ENCODE assay signal across 8 cellular contexts in the genomic region with DNA sequence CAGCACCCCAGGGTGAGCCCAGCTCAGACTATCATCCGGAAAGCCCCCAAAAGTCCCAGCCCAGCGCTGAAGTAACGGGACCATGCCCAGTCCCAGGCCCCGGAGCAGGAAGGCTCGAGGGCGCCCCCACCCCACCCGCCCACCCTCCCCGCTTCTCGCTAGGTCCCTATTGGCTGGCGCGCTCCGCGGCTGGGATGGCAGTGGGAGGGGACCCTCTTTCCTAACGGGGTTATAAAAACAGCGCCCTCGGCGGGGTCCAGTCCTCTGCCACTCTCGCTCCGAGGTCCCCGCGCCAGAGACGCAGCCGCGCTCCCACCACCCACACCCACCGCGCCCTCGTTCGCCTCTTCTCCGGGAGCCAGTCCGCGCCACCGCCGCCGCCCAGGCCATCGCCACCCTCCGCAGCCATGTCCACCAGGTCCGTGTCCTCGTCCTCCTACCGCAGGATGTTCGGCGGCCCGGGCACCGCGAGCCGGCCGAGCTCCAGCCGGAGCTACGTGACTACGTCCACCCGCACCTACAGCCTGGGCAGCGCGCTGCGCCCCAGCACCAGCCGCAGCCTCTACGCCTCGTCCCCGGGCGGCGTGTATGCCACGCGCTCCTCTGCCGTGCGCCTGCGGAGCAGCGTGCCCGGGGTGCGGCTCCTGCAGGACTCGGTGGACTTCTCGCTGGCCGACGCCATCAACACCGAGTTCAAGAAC. TPM values are rescaled to one million over a fixed set of nuclear protein-coding genes. Genes with fewer than 3 reads are reported as not detected.
DNase-seq lines count a peak whose midpoint lies in the region; ATAC-seq and TF ChIP-seq lines count a peak whose summit lies in the region.

No MANE protein-coding gene starts in this region.

- peak; percentile 14 for ATAC-seq in GM21786 (IDR thresholded peaks at IDR 0.05; ENCODE audit: unreplicated experiment)
- peak; percentile 34 for ATAC-seq in stimulated activated naive CD8-positive, alpha-beta T cell treated with anti-CD3 and anti-CD28 coated beads, Interleukin-15, amount 100 ng/mL, for 72 hours

- peak overlapping the region; percentile 98 for H3K4me3 ChIP-seq in NT2/D1 (ENCODE audit: insufficient read length, low read depth)
- peak overlapping the region; percentile 53 to 94 (median 70) for H3K4me3 ChIP-seq in esophagus squamous epithelium

- peaks cover 47% of the 10 kb centered on the region for H3K36me3 ChIP-seq in NT2/D1 (ENCODE audit: insufficient read depth, insufficient read length, low read length)
- peaks cover 0 to 21% (median 7%) of the 10 kb centered on the region in 3 donors for H3K36me3 ChIP-seq in esophagus squamous epithelium

- DNase-seq in COLO829 (ENCODE audit: low spot score) (peak; percentile 63), NT2/D1 (ENCODE audit: low read depth, low spot score) (no peak), esophagus squamous epithelium (lab: John Stamatoyannopoulos, UW) (peak; percentile 65), nephron progenitor cell (peak; percentile 74), cortex of kidney (lab: John Stamatoyannopoulos, UW) (no peak)
- DNase-seq in activated T-cell treated with anti-CD3 and anti-CD28 coated beads, Interleukin-2, amount 50 U/mL, for 24 hours = peak; percentile 73
- DNase-seq in stimulated activated naive CD8-positive, alpha-beta T cell treated with anti-CD3 and anti-CD28 coated beads, Interleukin-15, amount 100 ng/mL, for 72 hours = peak; percentile 75 to 81

- peak overlapping the region; percentile 85 for H3K4me3 Mint-ChIP-seq in activated T-cell treated with anti-CD3 and anti-CD28 coated beads, Interleukin-2, amount 50 U/mL, for 24 hours
- peak overlapping the region; percentile 94 for H3K4me3 Mint-ChIP-seq in nephron progenitor cell
- H3K4me3 Mint-ChIP-seq in stimulated activated naive CD8-positive, alpha-beta T cell treated with anti-CD3 and anti-CD28 coated beads, Interleukin-15, amount 100 ng/mL, for 72 hours = peak overlapping the region; percentile 93 to 94

- no peak for TF ChIP-seq CTCF in esophagus squamous epithelium (IDR thresholded peaks at IDR 0.05)
- no peak for TF ChIP-seq CTCF in nephron progenitor cell (IDR thresholded peaks at IDR 0.05)

- H3K36me3 Mint-ChIP-seq in activated T-cell treated with anti-CD3 and anti-CD28 coated beads, Interleukin-2, amount 50 U/mL, for 24 hours (ENCODE audit: low read depth) = peaks cover 50% of the 10 kb centered on the region
- peaks cover 32% of the 10 kb centered on the region for H3K36me3 Mint-ChIP-seq in nephron progenitor cell (ENCODE audit: low read depth)

- peaks cover 74% of the 10 kb centered on the region for H3K4me1 Mint-ChIP-seq in activated T-cell treated with anti-CD3 and anti-CD28 coated beads, Interleukin-2, amount 50 U/mL, for 24 hours (ENCODE audit: low read depth)
- H3K4me1 Mint-ChIP-seq in nephron progenitor cell = peaks cover 39% of the 10 kb centered on the region
- peaks cover 43% of the 10 kb centered on the region for H3K4me1 Mint-ChIP-seq in stimulated activated naive CD8-positive, alpha-beta T cell treated with anti-CD3 and anti-CD28 coated beads, Interleukin-15, amount 100 ng/mL, for 72 hours

- H3K27ac Mint-ChIP-seq in activated T-cell treated with anti-CD3 and anti-CD28 coated beads, Interleukin-2, amount 50 U/mL, for 24 hours = peak overlapping the region; percentile 91
- peak overlapping the region; percentile 98 for H3K27ac Mint-ChIP-seq in nephron progenitor cell
- peak overlapping the region; percentile 95 to 99 for H3K27ac Mint-ChIP-seq in stimulated activated naive CD8-positive, alpha-beta T cell treated with anti-CD3 and anti-CD28 coated beads, Interleukin-15, amount 100 ng/mL, for 72 hours

- H3K27me3 ChIP-seq in NT2/D1 (ENCODE audit: insufficient read depth, insufficient read length) (no peaks in the 10 kb centered on the region), esophagus squamous epithelium (peaks cover 0 to 45% (median 2%) of the 10 kb centered on the region in 4 donors)

- no peaks in the 10 kb centered on the region for H3K9me3 ChIP-seq in NT2/D1 (ENCODE audit: insufficient read depth, low read length)
- H3K9me3 ChIP-seq in esophagus squamous epithelium = no peaks in the 10 kb centered on the region

- WGBS in esophagus squamous epithelium, 2 donors = 0% methylated on average over 1 of the region's 72 CpGs; no CpG with 5 or more reads in 1 of the 2 donors

- intact Hi-C loops in esophagus squamous epithelium (cut with DNase I) = no loop called here

- H3K4me1 ChIP-seq in NT2/D1 (ENCODE audit: insufficient read depth, insufficient read length) (peaks cover 5% of the 10 kb centered on the region), esophagus squamous epithelium (peaks cover 0 to 83% (median 24%) of the 10 kb centered on the region in 3 donors)

- H3K27me3 Mint-ChIP-seq in activated T-cell treated with anti-CD3 and anti-CD28 coated beads, Interleukin-2, amount 50 U/mL, for 24 hours = no peaks in the 10 kb centered on the region
- peaks cover 16% of the 10 kb centered on the region for H3K27me3 Mint-ChIP-seq in nephron progenitor cell (ENCODE audit: low read depth, poor library complexity)
- no peaks in the 10 kb centered on the region for H3K27me3 Mint-ChIP-seq in stimulated activated naive CD8-positive, alpha-beta T cell treated with anti-CD3 and anti-CD28 coated beads, Interleukin-15, amount 100 ng/mL, for 72 hours

- no peaks in the 10 kb centered on the region for H3K9me3 Mint-ChIP-seq in activated T-cell treated with anti-CD3 and anti-CD28 coated beads, Interleukin-2, amount 50 U/mL, for 24 hours
- H3K9me3 Mint-ChIP-seq in nephron progenitor cell = no peaks in the 10 kb centered on the region
- H3K9me3 Mint-ChIP-seq in stimulated activated naive CD8-positive, alpha-beta T cell treated with anti-CD3 and anti-CD28 coated beads, Interleukin-15, amount 100 ng/mL, for 72 hours = no peaks in the 10 kb centered on the region

- TF ChIP-seq POLR2A in esophagus squamous epithelium (IDR thresholded peaks at IDR 0.05) = peak in 2 of 4 donors; percentile 80 to 92

- H3K27ac ChIP-seq in esophagus squamous epithelium = peak overlapping the region; percentile 89 to 99 (median 98)

- peak overlapping the region; percentile 98 for H3K9ac ChIP-seq in NT2/D1 (ENCODE audit: insufficient read length, low read depth)

RNA-seq across cellular contexts. Expression of gene VIM, which starts 1.1 kb away (rescaled TPM):
- 1,000 to 10,000 TPM in 1 of 4 donors, 100 to 1,000 TPM in 2, 10 to 100 TPM in 1; 55.2 to 1,252 (median 375) TPM for total RNA-seq in esophagus squamous epithelium

RNA-seq across cellular contexts. Expression of gene TRDMT1, which starts 27.7 kb away (rescaled TPM):
- 1 to 10 TPM; 1.3 to 5.9 (median 2.6) TPM for total RNA-seq in esophagus squamous epithelium

Comparison
In these comparisons a context has a peak if more than half of its experiments do, and no peak if none do; other contexts are left out.
1. DNase-seq: peak in COLO829 (single experiment), activated T-cell treated with anti-CD3 and anti-CD28 coated beads, Interleukin-2, amount 50 U/mL, for 24 hours (single experiment), esophagus squamous epithelium (single experiment), nephron progenitor cell (single experiment) and stimulated activated naive CD8-positive, alpha-beta T cell treated with anti-CD3 and anti-CD28 coated beads, Interleukin-15, amount 100 ng/mL, for 72 hours (2 of 2); none in NT2/D1 (single experiment) and cortex of kidney (single experiment).
2. Peak in every context shown above with its lines, with median percentiles within 50 percentile points of each other: H3K27ac Mint-ChIP-seq and H3K4me3 Mint-ChIP-seq.